In the genomic region with DNA sequence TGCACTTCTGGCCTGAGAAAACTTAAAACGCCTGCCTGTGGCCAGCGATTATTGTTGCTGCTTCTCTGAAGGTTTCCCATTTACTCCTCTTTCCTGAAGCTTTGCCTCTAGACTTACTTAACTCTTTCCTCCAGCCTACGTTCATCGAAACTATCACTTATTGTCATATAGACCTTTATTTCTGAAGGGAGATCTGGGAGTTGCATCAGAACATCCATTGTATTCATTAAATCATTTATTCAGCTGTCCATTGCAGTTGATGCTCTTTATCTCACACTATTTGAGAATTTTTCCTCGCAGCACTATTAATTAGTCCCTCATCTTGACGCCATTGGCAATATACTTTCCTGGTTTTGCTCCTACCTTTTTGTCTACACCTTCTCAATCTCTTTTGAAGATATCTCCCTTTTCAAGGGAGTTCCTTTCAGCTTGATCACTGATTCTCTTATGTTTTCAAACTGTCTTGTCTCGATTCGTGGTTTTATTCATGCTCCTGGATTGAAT, we compare ENCODE assay signal across 8 cellular contexts. TPM values are rescaled to one million over a fixed set of nuclear protein-coding genes. Genes with fewer than 3 reads are reported as not detected.
A peak's percentile ranks its signal among the peaks of the same experiment; 100 is the strongest.
DNase-seq lines count a peak whose midpoint lies in the region; ATAC-seq and TF ChIP-seq lines count a peak whose summit lies in the region.

No MANE protein-coding gene starts in this region.

- peaks cover 6% of the 10 kb centered on the region; the same call in 1 of the 2 replicates for H4K20me1 ChIP-seq in GM23338 (replicated peaks; ENCODE audit: insufficient read depth)

- H2AFZ ChIP-seq in GM23338, result peak overlapping the region; percentile 30; the same call in 1 of the 2 replicates

- peaks cover 16% of the 10 kb centered on the region; the same call in 1 of the 2 replicates for H3K9me2 ChIP-seq in GM23338 (ENCODE audit: insufficient read depth)

- peaks cover 33% of the 10 kb centered on the region for H3K79me2 ChIP-seq in GM23338 (replicated peaks; ENCODE audit: insufficient read depth)

- TF ChIP-seq POLR2A in gastroesophageal sphincter (IDR thresholded peaks at IDR 0.05), result no peak

- TF ChIP-seq CTCF in GM23338 (conservative IDR thresholded peaks at IDR 0.05; ENCODE audit: low read depth in 2 of 2), result no peak
- TF ChIP-seq CTCF in WI38 (IDR thresholded peaks at IDR 0.05; ENCODE audit: low read depth, low read length), result no peak
- no peak for TF ChIP-seq CTCF in gastroesophageal sphincter (IDR thresholded peaks at IDR 0.05)

- H3K27ac Mint-ChIP-seq in GM23338, result peak overlapping the region; percentile 96

- no peaks in the 10 kb centered on the region for H3F3A ChIP-seq in GM23338 (replicated peaks; ENCODE audit: low read depth)

- H3K4me2 ChIP-seq in GM23338 (peak overlapping the region; percentile 73), skeletal muscle satellite cell (ENCODE audit: low read length) (peak overlapping the region; percentile 93)

- H3K4me3 ChIP-seq in GM23338 (peak overlapping the region; percentile 56), WI38 (ENCODE audit: low read depth, low read length) (peak overlapping the region; percentile 92), gastroesophageal sphincter (peak overlapping the region; percentile 58 to 64), skeletal muscle satellite cell (ENCODE audit: low read length) (peak overlapping the region; percentile 94)

- peak overlapping the region; percentile 25 for H3K9ac ChIP-seq in skeletal muscle satellite cell (ENCODE audit: low read depth, low read length)

- H3K27ac ChIP-seq in GM23338 (ENCODE audit: low read depth) (peak overlapping the region; percentile 92), gastroesophageal sphincter (peak overlapping the region; percentile 47 to 95 (median 90))

- peaks cover 17% of the 10 kb centered on the region for H3K36me3 Mint-ChIP-seq in GM23338 (ENCODE audit: low read depth)

- peaks cover 19% of the 10 kb centered on the region; the same call in 2 of the 3 replicates for H3K4me1 Mint-ChIP-seq in GM23338

- H3K27me3 Mint-ChIP-seq in GM23338 (ENCODE audit: insufficient read depth, low read depth, poor library complexity), result peaks cover 16% of the 10 kb centered on the region

- WGBS in gastroesophageal sphincter (ENCODE audit: low coverage in 1 of 2), 2 donors, result 43 to 49% methylated on average over 8 of the region's 8 CpGs

- H3K4me1 ChIP-seq in GM23338 (ENCODE audit: insufficient read depth) (peaks cover 17% of the 10 kb centered on the region), gastroesophageal sphincter (peaks cover 0 to 13% (median 0%) of the 10 kb centered on the region in 3 donors), skeletal muscle satellite cell (ENCODE audit: control insufficient read depth, insufficient read depth, low read length) (peaks cover 9% of the 10 kb centered on the region)

- DNase-seq in GM23338 (ENCODE audit: low spot score) (no peak), nucleus accumbens (lab: John Stamatoyannopoulos, UW) (no peak), AG20443 (ENCODE audit: low spot score) (no peak)

- H3K9me3 ChIP-seq in gastroesophageal sphincter (peaks cover 0 to 54% (median 0%) of the 10 kb centered on the region in 3 donors), skeletal muscle satellite cell (replicated peaks; ENCODE audit: low read length) (no peaks in the 10 kb centered on the region)

- peak overlapping the region; percentile 89 for H3K4me3 Mint-ChIP-seq in GM23338

- H3K36me3 ChIP-seq in GM23338 (ENCODE audit: insufficient read depth) (no peaks in the 10 kb centered on the region), gastroesophageal sphincter (no peaks in the 10 kb centered on the region), skeletal muscle satellite cell (ENCODE audit: insufficient read depth, low read length) (no peaks in the 10 kb centered on the region)

- TF ChIP-seq EP300 in gastroesophageal sphincter (IDR thresholded peaks at IDR 0.05), result no peak

- peaks cover 32% of the 10 kb centered on the region for H3K9me3 Mint-ChIP-seq in GM23338

- no peak for ATAC-seq in GM23338
- ATAC-seq in gastroesophageal sphincter, result no peak
- no peak for ATAC-seq in HG03460 (IDR thresholded peaks at IDR 0.05; ENCODE audit: unreplicated experiment)
- no peak for ATAC-seq in GM19395 (IDR thresholded peaks at IDR 0.05; ENCODE audit: unreplicated experiment)

- H3K27me3 ChIP-seq in GM23338 (ENCODE audit: insufficient read depth) (peaks cover 14% of the 10 kb centered on the region), gastroesophageal sphincter (peaks cover 34% of the 10 kb centered on the region), skeletal muscle satellite cell (ENCODE audit: control insufficient read depth, insufficient read depth, low read length) (no peaks in the 10 kb centered on the region)

TF ChIP-seq in GM23338, 12 proteins besides CTCF, POLR2A, EP300 and RAD21:
- TF ChIP-seq NANOG (IDR thresholded peaks at IDR 0.05; ENCODE audit: borderline replicate concordance) (no peak), ZNF114 (CRISPR knock-in tag; IDR thresholded peaks at IDR 0.05) (0 out of 2 replicates have a peak, but pooled peaks have one; percentile 18)

RNA-seq across cellular contexts. Expression of gene LRIF1, which starts 0.7 kb away (rescaled TPM):
- total RNA-seq in GM23338 (2014; rRNA removed; shearing (Covaris generic)), result 31.5 and 32.6 TPM in 2 replicates
- 36.2 and 37.9 TPM in 2 replicates for polyA plus RNA-seq in GM23338 (2016; fragmentation: Nextera tagmentation; extraction: Ambion mirVana)
- 10 to 100 TPM in 1 of 4 donors, 1 to 10 TPM in 3; 6.4 to 10.2 (median 7.4) TPM for total RNA-seq in gastroesophageal sphincter
- 9.9 and 13.3 TPM in 2 replicates for total RNA-seq in skeletal muscle satellite cell (2012; rRNA removed)
